10 cellular contexts compared by ENCODE assay signal in the genomic region with DNA sequence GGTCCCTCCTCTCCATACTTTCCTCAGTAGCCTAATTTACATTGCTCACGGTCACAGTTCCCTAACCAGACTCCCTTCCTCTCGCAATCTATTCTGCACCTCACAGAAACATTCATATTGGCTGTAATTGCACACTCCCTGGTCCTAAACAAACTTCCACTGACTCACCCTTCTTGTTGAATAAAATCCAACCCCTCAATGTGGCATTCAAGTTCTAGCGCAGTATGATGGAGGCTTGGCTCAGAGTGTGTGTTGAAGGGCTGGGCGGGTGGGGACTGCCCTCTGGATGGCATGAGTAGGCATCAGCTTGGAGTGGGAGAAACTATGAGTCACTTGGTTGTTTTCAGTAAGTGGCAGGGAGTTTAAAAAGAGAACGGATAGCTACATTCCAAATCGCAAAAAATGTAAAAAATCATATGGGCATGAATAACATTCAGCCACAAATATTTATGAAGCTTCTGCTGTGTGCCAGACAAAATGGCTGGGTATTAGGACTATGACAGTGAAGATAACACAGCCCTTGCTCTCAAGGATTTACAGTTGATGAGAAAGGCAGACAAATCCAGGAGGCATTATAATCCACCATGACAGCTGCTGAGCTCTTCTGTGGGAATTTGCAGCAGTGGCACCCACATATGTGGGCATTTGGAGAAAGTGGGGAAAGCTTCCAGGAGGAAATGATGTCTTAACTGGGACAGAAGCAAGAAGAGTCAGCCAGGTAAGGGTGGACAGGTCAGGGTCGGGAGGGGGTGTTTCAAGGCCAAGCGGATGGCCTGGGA. TPM values are rescaled to one million over a fixed set of nuclear protein-coding genes. Genes with fewer than 3 reads are reported as not detected.
DNase-seq lines count a peak whose midpoint lies in the region; ATAC-seq and TF ChIP-seq lines count a peak whose summit lies in the region.
"Had no signal": no experiment of that assay in that cellular context is flagged by ENCODE, and none has a peak within 500 bp of the region (broad histone marks: within the 10 kb centered on the region; RNA-seq: fewer than 3 reads in every experiment).

No MANE protein-coding gene starts in this region.

- WGBS in prostate gland = 54% methylated on average over 8 of the region's 8 CpGs

- no peaks in the 10 kb centered on the region for H3K4me1 ChIP-seq in prostate gland (replicated peaks)
- no peaks in the 10 kb centered on the region for H3K4me1 ChIP-seq in CD4-positive, alpha-beta memory T cell (ENCODE audit: insufficient read depth, low read length)

- intact Hi-C loops in prostate gland (cut with DNase I) = no loop called here
- intact Hi-C loops in CD4-positive, alpha-beta memory T cell (cut with micrococcal nuclease) = no loop called here

- no peak for TF ChIP-seq POLR2A in prostate gland (IDR thresholded peaks at IDR 0.05)

- POLR2A ChIA-PET in CD4-positive, alpha-beta memory T cell (lab: Charles Lee; ENCODE audit: partially characterized antibody) = no interaction called here

- no peaks in the 10 kb centered on the region for H3K27me3 ChIP-seq in prostate gland (replicated peaks; ENCODE audit: insufficient read depth)
- no peaks in the 10 kb centered on the region for H3K27me3 ChIP-seq in CD4-positive, alpha-beta memory T cell (ENCODE audit: insufficient read depth, low read length)

- CTCF ChIA-PET in CD4-positive, alpha-beta memory T cell (lab: Charles Lee; ENCODE audit: partially characterized antibody) = interaction anchor here (0.9 kb wide), 1 partner anchor 63 kb away, joined by 3 read pairs; no protein-coding TSS in a partner anchor

- H3K27me3 Mint-ChIP-seq in CD4-positive, alpha-beta memory T cell = no peaks in the 10 kb centered on the region

- peak; percentile 63 for DNase-seq in DMS53 (lab: John Stamatoyannopoulos, UW)
- DNase-seq in NCI-H69 (lab: John Stamatoyannopoulos, UW) = peak; percentile 78
- peak; percentile 97 for DNase-seq in epithelial cell of prostate (ENCODE audit: low read depth, low spot score)
- peak; percentile 43 for DNase-seq in prostate gland (ENCODE audit: low spot score)
- DNase-seq in NCI-H2029 (lab: John Stamatoyannopoulos, UW) = no peak
- DNase-seq in NK-92 (lab: John Stamatoyannopoulos, UW; ENCODE audit: unreplicated experiment) = no peak
- DNase-seq in CD4-positive, alpha-beta memory T cell = no peak
- DNase-seq: stimulated activated naive CD4-positive, alpha-beta T cell treated with Interleukin-2 at 50 U/mL for 16 hours had no signal

- H3K27ac ChIP-seq in epithelial cell of prostate (peak overlapping the region; percentile 100), prostate gland (peak overlapping the region in 1 of 2 donors; percentile 15)
- H3K27ac ChIP-seq in CD4-positive, alpha-beta memory T cell (ENCODE audit: low read depth, low read length) = no peak overlapping the region

- no peaks in the 10 kb centered on the region for H3K36me3 Mint-ChIP-seq in CD4-positive, alpha-beta memory T cell

- H3K27ac Mint-ChIP-seq in CD4-positive, alpha-beta memory T cell = peak overlapping the region in 1 of 7 donors; percentile 41

- peaks cover 0 to 2% (median 0%) of the 10 kb centered on the region in 4 donors for H3K4me1 Mint-ChIP-seq in CD4-positive, alpha-beta memory T cell

- no peak for ATAC-seq in HG02610 (IDR thresholded peaks at IDR 0.05; ENCODE audit: unreplicated experiment)

- H3K4me3 Mint-ChIP-seq in CD4-positive, alpha-beta memory T cell = no peak overlapping the region
- H3K4me3 Mint-ChIP-seq: neural crest cell had no signal

- TF ChIP-seq CTCF in prostate gland (IDR thresholded peaks at IDR 0.05) = no peak

- no peak overlapping the region for H3K4me3 ChIP-seq in prostate gland
- H3K4me3 ChIP-seq in CD4-positive, alpha-beta memory T cell (ENCODE audit: low read length in 2 of 2) = no peak overlapping the region

- H3K9me3 Mint-ChIP-seq in CD4-positive, alpha-beta memory T cell = no peaks in the 10 kb centered on the region
- H3K9me3 Mint-ChIP-seq: neural crest cell had no signal

- H3K9me3 ChIP-seq in prostate gland = no peaks in the 10 kb centered on the region
- H3K9me3 ChIP-seq in CD4-positive, alpha-beta memory T cell (ENCODE audit: control insufficient read depth in 1 of 2, low read length in 2 of 2) = no peaks in the 10 kb centered on the region

- H3K36me3 ChIP-seq in prostate gland = no peaks in the 10 kb centered on the region
- no peaks in the 10 kb centered on the region for H3K36me3 ChIP-seq in CD4-positive, alpha-beta memory T cell (ENCODE audit: insufficient read depth, low read length)

RNA-seq across cellular contexts. Expression of gene LYST, which starts 42.2 kb away (rescaled TPM):
- 10 to 100 TPM; 21.9 to 41.7 TPM for total RNA-seq in prostate gland
- total RNA-seq in CD4-positive, alpha-beta memory T cell = 10 to 100 TPM; 32.8 to 35.2 TPM
- polyA plus RNA-seq in CD4-positive, alpha-beta memory T cell = 1 to 10 TPM; 4.2 to 9.1 TPM

Comparison
In these comparisons a context has a peak if more than half of its experiments do, and no peak if none do; other contexts are left out.
1. DNase-seq: peak in DMS53 (single experiment), NCI-H69 (single experiment), epithelial cell of prostate (single experiment) and prostate gland (single experiment); none in NCI-H2029 (single experiment), NK-92 (single experiment) and CD4-positive, alpha-beta memory T cell (0 of 5).